In genomic region chr11:58813693-58814092, GRCh38 we compare ENCODE assay signal across 24 cellular contexts. TPM values are rescaled to one million over a fixed set of nuclear protein-coding genes. Genes with fewer than 3 reads are reported as not detected.
DNase-seq lines count a peak whose midpoint lies in the region; ATAC-seq and TF ChIP-seq lines count a peak whose summit lies in the region.
"Had no signal": no experiment of that assay in that cellular context is flagged by ENCODE, and none has a peak within 500 bp of the region (broad histone marks: within the 10 kb centered on the region; RNA-seq: fewer than 3 reads in every experiment).

No MANE protein-coding gene starts in this region.

- H3K9me3 Mint-ChIP-seq in neural progenitor cell, result peaks cover 28% of the 10 kb centered on the region
- H3K9me3 Mint-ChIP-seq in activated T-helper 1 cell treated with anti-CD3 and anti-CD28 coated beads, Interleukin-12 subunit alpha, Interleukin-12 subunit beta, Interleukin-2, Interleukin-4 antibody, amounts not matched to agents 30 ng/mL and 10 ng/mL and 1 ng/mL, durations not matched to agents 14 hours and 24 hours and 36 hours, result peaks cover 16% of the 10 kb centered on the region
- peaks cover 83% of the 10 kb centered on the region for H3K9me3 Mint-ChIP-seq in endodermal cell

- DNase-seq in DMS 273 (lab: John Stamatoyannopoulos, UW; ENCODE audit: unreplicated experiment) (peak; percentile 1), DMS 273 treated with DMSO at 0.1 percent for 48 hours (lab: John Stamatoyannopoulos, UW) (no peak), NB4 (ENCODE audit: low read depth) (peak; percentile 16), RPMI7951 (ENCODE audit: low read depth) (peak; percentile 10), neural progenitor cell (ENCODE audit: low spot score) (peak; percentile 15), endodermal cell (no peak)
- DNase-seq in activated T-helper 1 cell treated with anti-CD3 and anti-CD28 coated beads, Interleukin-12 subunit alpha, Interleukin-12 subunit beta, Interleukin-2, Interleukin-4 antibody, amounts not matched to agents 30 ng/mL and 10 ng/mL and 1 ng/mL, durations not matched to agents 14 hours and 24 hours and 36 hours (ENCODE audit: low spot score), result no peak
- DNase-seq: AML-193; C1 segment of cervical spinal cord; CD8-positive, alpha-beta T cell; EL; H7; Karpas-422; NCI-H1048; NCI-H1417 treated with DMSO at 0.1 percent for 48 hours; NCI-H187; NCI-H2171; NCI-H524 treated with DMSO at 0.1 percent for 48 hours; T-helper 1 cell had no signal

- H3K4me3 ChIP-seq in NB4 (ENCODE audit: low read depth, low read length) (no peak overlapping the region), neural progenitor cell (no peak overlapping the region), endodermal cell (ENCODE audit: low read length) (no peak overlapping the region)
- H3K4me3 ChIP-seq: SJSA1 had no signal

- H3K9me3 ChIP-seq in neural progenitor cell (ENCODE audit: low read depth) (peaks cover 19% of the 10 kb centered on the region), endodermal cell (ENCODE audit: control insufficient read depth, low read length) (peaks cover 81% of the 10 kb centered on the region)

- H3K27me3 ChIP-seq in neural progenitor cell, result no peaks in the 10 kb centered on the region
- no peaks in the 10 kb centered on the region for H3K27me3 ChIP-seq in endodermal cell (ENCODE audit: control insufficient read depth, insufficient read depth, low read length, poor library complexity, severe bottlenecking)
- H3K27me3 ChIP-seq: SJSA1 had no signal

- H4K20me1 ChIP-seq in neural progenitor cell (ENCODE audit: low read depth), result no peaks in the 10 kb centered on the region

- H3K36me3 Mint-ChIP-seq in neural progenitor cell, result no peaks in the 10 kb centered on the region
- no peaks in the 10 kb centered on the region for H3K36me3 Mint-ChIP-seq in activated T-helper 1 cell treated with anti-CD3 and anti-CD28 coated beads, Interleukin-12 subunit alpha, Interleukin-12 subunit beta, Interleukin-2, Interleukin-4 antibody, amounts not matched to agents 30 ng/mL and 10 ng/mL and 1 ng/mL, durations not matched to agents 14 hours and 24 hours and 36 hours (ENCODE audit: low read depth)
- no peaks in the 10 kb centered on the region for H3K36me3 Mint-ChIP-seq in endodermal cell (ENCODE audit: low read depth)

- no peaks in the 10 kb centered on the region for H3K4me1 Mint-ChIP-seq in neural progenitor cell
- no peaks in the 10 kb centered on the region for H3K4me1 Mint-ChIP-seq in activated T-helper 1 cell treated with anti-CD3 and anti-CD28 coated beads, Interleukin-12 subunit alpha, Interleukin-12 subunit beta, Interleukin-2, Interleukin-4 antibody, amounts not matched to agents 30 ng/mL and 10 ng/mL and 1 ng/mL, durations not matched to agents 14 hours and 24 hours and 36 hours (ENCODE audit: low read depth)
- H3K4me1 Mint-ChIP-seq in endodermal cell, result no peaks in the 10 kb centered on the region

- no peaks in the 10 kb centered on the region for H3F3A ChIP-seq in neural progenitor cell (ENCODE audit: low read depth)

- H3K4me3 Mint-ChIP-seq in neural progenitor cell (no peak overlapping the region), endodermal cell (no peak overlapping the region)
- H3K4me3 Mint-ChIP-seq in activated T-helper 1 cell treated with anti-CD3 and anti-CD28 coated beads, Interleukin-12 subunit alpha, Interleukin-12 subunit beta, Interleukin-2, Interleukin-4 antibody, amounts not matched to agents 30 ng/mL and 10 ng/mL and 1 ng/mL, durations not matched to agents 14 hours and 24 hours and 36 hours, result no peak overlapping the region
- H3K4me3 Mint-ChIP-seq: CD8-positive, alpha-beta T cell had no signal

- no peak overlapping the region for H3K9ac ChIP-seq in neural progenitor cell
- H3K9ac ChIP-seq in endodermal cell (ENCODE audit: extremely low read depth, low read length, poor library complexity, severe bottlenecking), result no peak overlapping the region

- H3K27ac ChIP-seq in neural progenitor cell (no peak overlapping the region), endodermal cell (ENCODE audit: low read depth, low read length) (no peak overlapping the region)
- H3K27ac ChIP-seq: 22Rv1, SJSA1 had no signal

- H3K27me3 Mint-ChIP-seq in neural progenitor cell (ENCODE audit: insufficient read depth, low read depth), result peaks cover 2% of the 10 kb centered on the region
- peaks cover 2% of the 10 kb centered on the region for H3K27me3 Mint-ChIP-seq in activated T-helper 1 cell treated with anti-CD3 and anti-CD28 coated beads, Interleukin-12 subunit alpha, Interleukin-12 subunit beta, Interleukin-2, Interleukin-4 antibody, amounts not matched to agents 30 ng/mL and 10 ng/mL and 1 ng/mL, durations not matched to agents 14 hours and 24 hours and 36 hours (ENCODE audit: insufficient read depth)
- peaks cover 3% of the 10 kb centered on the region for H3K27me3 Mint-ChIP-seq in endodermal cell (ENCODE audit: insufficient read depth)

- TF ChIP-seq CTCF in NB4 (IDR thresholded peaks at IDR 0.05; ENCODE audit: low read depth, low read length) (no peak), neural progenitor cell (IDR thresholded peaks at IDR 0.05) (no peak), endodermal cell (conservative IDR thresholded peaks at IDR 0.05) (no peak)

- intact Hi-C loops in activated T-helper 1 cell treated with anti-CD3 and anti-CD28 coated beads, Interleukin-12 subunit alpha, Interleukin-12 subunit beta, Interleukin-2, Interleukin-4 antibody, amounts not matched to agents 30 ng/mL and 10 ng/mL and 1 ng/mL, durations not matched to agents 14 hours and 24 hours and 36 hours (cut with micrococcal nuclease), result no loop called here

- WGBS in endodermal cell (ENCODE audit: insufficient coverage in 1 of 2, insufficient read length in 1 of 2), 2 experiments, result no CpG with 5 or more reads among the region's 1 CpG

- no peak overlapping the region for H2AFZ ChIP-seq in neural progenitor cell (replicated peaks)

- H3K4me1 ChIP-seq in neural progenitor cell, result no peaks in the 10 kb centered on the region
- no peaks in the 10 kb centered on the region for H3K4me1 ChIP-seq in endodermal cell (ENCODE audit: control insufficient read depth, insufficient read depth, low read length)
- H3K4me1 ChIP-seq: SJSA1 had no signal

- H3K27ac Mint-ChIP-seq in neural progenitor cell (no peak overlapping the region), endodermal cell (no peak overlapping the region)
- no peak overlapping the region for H3K27ac Mint-ChIP-seq in activated T-helper 1 cell treated with anti-CD3 and anti-CD28 coated beads, Interleukin-12 subunit alpha, Interleukin-12 subunit beta, Interleukin-2, Interleukin-4 antibody, amounts not matched to agents 30 ng/mL and 10 ng/mL and 1 ng/mL, durations not matched to agents 14 hours and 24 hours and 36 hours
- H3K27ac Mint-ChIP-seq: CD8-positive, alpha-beta T cell had no signal

- H3K79me2 ChIP-seq in neural progenitor cell (ENCODE audit: low read depth), result no peaks in the 10 kb centered on the region

- H3K36me3 ChIP-seq in neural progenitor cell (no peaks in the 10 kb centered on the region), endodermal cell (ENCODE audit: control insufficient read depth, insufficient read depth, low read length) (no peaks in the 10 kb centered on the region)
- H3K36me3 ChIP-seq: SJSA1 had no signal

- ATAC-seq in GM18870 (IDR thresholded peaks at IDR 0.05; ENCODE audit: unreplicated experiment), result no peak
- ATAC-seq: CD8-positive, alpha-beta T cell; Panc1 had no signal

- TF ChIP-seq POLR2A in NB4 (IDR thresholded peaks at IDR 0.05; ENCODE audit: extremely low read depth, insufficient read length), result no peak

- H3K4me2 ChIP-seq in neural progenitor cell, result no peak overlapping the region

RNA-seq across cellular contexts. Expression of gene GLYATL2, which starts 30.8 kb away (rescaled TPM):
- total RNA-seq in RPMI7951 (2014; rRNA removed; shearing (Covaris generic)), result 2.3 and 2.4 TPM in 2 replicates
- total RNA-seq in neural progenitor cell (ENCODE audit: low replicate concordance) (2.1 and 2.7 TPM in 2 replicates), endodermal cell (1 to 10 TPM in 1 of 2 donors, under 1 TPM in 1; 0.35 to 1.4 TPM)
- total RNA-seq in activated T-helper 1 cell treated with anti-CD3 and anti-CD28 coated beads, Interleukin-12 subunit alpha, Interleukin-12 subunit beta, Interleukin-2, Interleukin-4 antibody, amounts not matched to agents 30 ng/mL and 10 ng/mL and 1 ng/mL, durations not matched to agents 14 hours and 24 hours and 36 hours, result not detected in 2 replicates
- polyA plus RNA-seq in endodermal cell (2013, experiment 1 of 2), result 2.1 TPM
- 2.4 TPM for polyA plus RNA-seq in endodermal cell (2013, experiment 2 of 2)
- total RNA-seq: CD8-positive, alpha-beta T cell; H7; MCF 10A had no signal

Comparison
In these comparisons a context has a peak if more than half of its experiments do, and no peak if none do; other contexts are left out.
1. DNase-seq: peak in DMS 273 (single experiment), NB4 (single experiment), RPMI7951 (single experiment) and neural progenitor cell (single experiment); none in DMS 273 treated with DMSO at 0.1 percent for 48 hours (single experiment), activated T-helper 1 cell treated with anti-CD3 and anti-CD28 coated beads, Interleukin-12 subunit alpha, Interleukin-12 subunit beta, Interleukin-2, Interleukin-4 antibody, amounts not matched to agents 30 ng/mL and 10 ng/mL and 1 ng/mL, durations not matched to agents 14 hours and 24 hours and 36 hours (single experiment) and endodermal cell (single experiment).